Comparison of ENCODE assay signal across 26 cellular contexts in genomic region chr12:76101739-76102385, GRCh38.
"Had no signal": no experiment of that assay in that cellular context is flagged by ENCODE, and none has a peak within 500 bp of the region (broad histone marks: within the 10 kb centered on the region; RNA-seq: fewer than 3 reads in every experiment).

No MANE protein-coding gene starts in this region.

- ATAC-seq: activated CD4-positive, CD25-positive, alpha-beta regulatory T cell treated with anti-CD3 and anti-CD28 coated beads, Interleukin-2, amount 50 U/mL, for 24 hours; esophagus mucosa; foreskin keratinocyte; heart right ventricle; left lobe of liver; lower lobe of right lung; natural killer cell treated with Interleukin-12 subunit alpha and Interleukin-12 subunit beta and Interleukin-15 and Interleukin-18, amount 100 ng/mL, for 72 hours; right cardiac atrium had no signal

- H3K27ac ChIP-seq: foreskin keratinocyte, heart right ventricle, lower lobe of right lung, tibial nerve, VCaP had no signal

- H3K4me1 ChIP-seq: foreskin keratinocyte, heart right ventricle, lower lobe of right lung, tibial nerve had no signal

- H3K36me3 ChIP-seq: heart right ventricle, lower lobe of right lung, tibial nerve had no signal

- H3K4me3 ChIP-seq: heart right ventricle, lower lobe of right lung, tibial nerve had no signal

- FAIRE-seq: TTC549 had no signal

- DNase-seq: activated CD4-positive, alpha-beta T cell treated with anti-CD3 and anti-CD28 coated beads for 48 hours; activated CD4-positive, alpha-beta T cell treated with anti-CD3 and anti-CD28 coated beads, Interleukin-2, amount 50 U/mL, for 48 hours; activated CD8-positive, alpha-beta memory T cell treated with anti-CD3 and anti-CD28 coated beads, Interleukin-2, amount 50 U/mL, for 4 hours; activated gamma-delta T cell; activated naive CD4-positive, alpha-beta T cell treated with anti-CD3 and anti-CD28 coated beads, Interleukin-2, amount 50 U/mL, for 16 hours; activated T-cell treated with anti-CD3 and anti-CD28 coated beads, Interleukin-2, amount 50 U/mL, for 24 hours; amniotic stem cell; caudate nucleus; cortex of kidney; foreskin keratinocyte; heart right ventricle; kidney glomerular epithelial cell; lower lobe of right lung; mesenchymal stem cell; posterior cingulate gyrus; right cardiac atrium; stimulated activated CD4-positive, alpha-beta T cell treated with anti-CD3 and anti-CD28 coated beads, Interleukin-2, amount 100 ng/mL, for 48 hours; stimulated activated naive CD4-positive, alpha-beta T cell treated with Interleukin-2 at 50 U/mL for 16 hours; T-helper 9 cell had no signal

- H3K9me3 ChIP-seq: heart right ventricle, lower lobe of right lung, tibial nerve had no signal

- H3K27me3 ChIP-seq: foreskin keratinocyte, heart right ventricle, tibial nerve had no signal
